ENCODE assay signal across 17 cellular contexts in genomic region chr22:43743131-43743530, GRCh38.
DNase-seq lines count a peak whose midpoint lies in the region; TF ChIP-seq lines count a peak whose summit lies in the region.
"Had no signal": no experiment of that assay in that cellular context is flagged by ENCODE, and none has a peak within 500 bp of the region (broad histone marks: within the 10 kb centered on the region; RNA-seq: fewer than 3 reads in every experiment).

No MANE protein-coding gene starts in this region.

- H3K27ac ChIP-seq in 22Rv1, result no peak overlapping the region
- H3K27ac ChIP-seq: BLaER1 treated with 17β-estradiol and CSF1 and Interleukin-3, amounts not matched to agents 10 nM and 100 nM; gastrocnemius medialis had no signal

- H3K27me3 Mint-ChIP-seq in HFFc6 (ENCODE audit: insufficient read depth), result peaks cover 14% of the 10 kb centered on the region
- H3K27me3 Mint-ChIP-seq: stimulated activated naive CD8-positive, alpha-beta T cell treated with anti-CD3 and anti-CD28 coated beads, Interleukin-15, Interleukin-2, amounts not matched to agents 100 ng/mL and 50 ng/mL, for 24 hours had no signal

- DNase-seq in G401 (ENCODE audit: low spot score) (peak; percentile 5), NCI-H1694 (lab: John Stamatoyannopoulos, UW) (peak; percentile 65), dermis blood vessel endothelial cell (peak; percentile 14), AG08396 (ENCODE audit: low spot score) (no peak), HFFc6 (no peak)
- no peak for DNase-seq in stimulated activated CD4-positive, alpha-beta T cell treated with anti-CD3 and anti-CD28 coated beads, Interleukin-1b, Interleukin-23, amount 100 ng/mL, for 48 hours
- no peak for DNase-seq in stimulated activated naive CD4-positive, alpha-beta T cell treated with Interleukin-2 at 50 U/mL for 16 hours (lab: John Stamatoyannopoulos, UW)
- DNase-seq: activated CD4-positive, alpha-beta T cell treated with anti-CD3 and anti-CD28 coated beads for 1 hour; activated T-cell treated with anti-CD3 and anti-CD28 coated beads, Interleukin-2, amount 50 U/mL, for 24 hours; effector CD4-positive, alpha-beta T cell; gastrocnemius medialis; GDM1; NCI-H1930; OCI-M1 had no signal

- in situ Hi-C loops in G401 (cut with HindIII; ENCODE audit: low sequenced_read_pairs), result no loop called here

- peaks cover 5% of the 10 kb centered on the region; the same call in 1 of the 2 replicates for H3K9me3 Mint-ChIP-seq in HFFc6
- H3K9me3 Mint-ChIP-seq: activated T-cell treated with anti-CD3 and anti-CD28 coated beads, Interleukin-2, amount 50 U/mL, for 24 hours; stimulated activated naive CD8-positive, alpha-beta T cell treated with anti-CD3 and anti-CD28 coated beads, Interleukin-15, Interleukin-2, amounts not matched to agents 100 ng/mL and 50 ng/mL, for 24 hours had no signal

- no peaks in the 10 kb centered on the region for H3K4me1 Mint-ChIP-seq in HFFc6 (ENCODE audit: low read depth)

- TF ChIP-seq CTCF in 22Rv1 (IDR thresholded peaks at IDR 0.05) (peak; percentile 29), HFFc6 (IDR thresholded peaks at IDR 0.05) (no peak)

- H3K36me3 Mint-ChIP-seq in HFFc6 (ENCODE audit: low read depth), result no peaks in the 10 kb centered on the region

- no peak overlapping the region for H3K27ac Mint-ChIP-seq in HFFc6
- H3K27ac Mint-ChIP-seq: activated T-cell treated with anti-CD3 and anti-CD28 coated beads, Interleukin-2, amount 50 U/mL, for 24 hours; stimulated activated naive CD8-positive, alpha-beta T cell treated with anti-CD3 and anti-CD28 coated beads, Interleukin-15, Interleukin-2, amounts not matched to agents 100 ng/mL and 50 ng/mL, for 24 hours had no signal

- no peak overlapping the region for H3K4me3 Mint-ChIP-seq in HFFc6
- H3K4me3 Mint-ChIP-seq: activated T-cell treated with anti-CD3 and anti-CD28 coated beads, Interleukin-2, amount 50 U/mL, for 24 hours; stimulated activated naive CD8-positive, alpha-beta T cell treated with anti-CD3 and anti-CD28 coated beads, Interleukin-15, Interleukin-2, amounts not matched to agents 100 ng/mL and 50 ng/mL, for 24 hours had no signal

Comparison
In these comparisons a context has a peak if more than half of its experiments do, and no peak if none do; other contexts are left out.
1. DNase-seq: peak in G401 (single experiment), NCI-H1694 (single experiment) and dermis blood vessel endothelial cell (single experiment); none in stimulated activated CD4-positive, alpha-beta T cell treated with anti-CD3 and anti-CD28 coated beads, Interleukin-1b, Interleukin-23, amount 100 ng/mL, for 48 hours (single experiment), stimulated activated naive CD4-positive, alpha-beta T cell treated with Interleukin-2 at 50 U/mL for 16 hours (single experiment), AG08396 (single experiment) and HFFc6 (single experiment).